19 cellular contexts compared by ENCODE assay signal in the genomic region with DNA sequence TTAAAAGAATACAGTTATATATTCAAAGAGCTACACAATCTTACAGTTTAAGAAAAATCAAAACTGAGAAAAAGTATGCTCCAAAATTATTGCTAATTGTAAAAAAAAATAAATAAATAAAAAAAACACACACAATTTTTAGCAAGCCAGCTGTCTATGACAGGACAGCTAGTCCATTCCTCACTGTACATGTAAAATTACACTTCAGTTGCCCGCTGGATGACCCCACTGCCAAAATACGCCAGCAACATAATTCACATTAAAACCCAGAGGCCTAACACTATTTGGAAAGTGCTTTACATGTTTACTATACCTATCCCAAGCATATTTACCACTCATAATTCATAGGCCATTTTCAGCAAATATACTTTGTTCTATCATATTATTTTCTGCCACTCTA.
"Had no signal": no experiment of that assay in that cellular context is flagged by ENCODE, and none has a peak within 500 bp of the region (broad histone marks: within the 10 kb centered on the region; RNA-seq: fewer than 3 reads in every experiment).

No MANE protein-coding gene starts in this region.

- H3K36me3 Mint-ChIP-seq: memory B cell had no signal

- H3K27ac ChIP-seq: body of pancreas, thoracic aorta, WERI-Rb-1 had no signal

- ATAC-seq: activated CD4-positive, alpha-beta T cell treated with anti-CD3 and anti-CD28 coated beads for 36 hours; activated T-cell treated with anti-CD3 and anti-CD28 coated beads, Interleukin-2, amount 50 U/mL, for 4 hours; body of pancreas; effector memory CD8-positive, alpha-beta T cell; left ventricle myocardium superior; sciatic nerve had no signal

- H3K27me3 ChIP-seq: body of pancreas had no signal

- H3K9me3 Mint-ChIP-seq: activated CD4-positive, alpha-beta memory T cell treated with anti-CD3 and anti-CD28 coated beads, Interleukin-2, amount 10 ng/mL, durations not matched to agents 7 days and 5 days; activated T-cell treated with anti-CD3 and anti-CD28 coated beads, Interleukin-2, amount 50 U/mL, for 4 hours; effector memory CD8-positive, alpha-beta T cell; memory B cell; T-helper 1 cell treated with Interleukin-12 subunit alpha and Interleukin-12 subunit beta and Interleukin-4 antibody, amounts not matched to agents 30 μg/mL and 1 μg/mL, for 36 hours had no signal

- H3K36me3 ChIP-seq: thoracic aorta, WERI-Rb-1 had no signal

- H3K4me3 ChIP-seq: body of pancreas, thoracic aorta had no signal

- H3K27me3 Mint-ChIP-seq: activated CD4-positive, alpha-beta T cell treated with anti-CD3 and anti-CD28 coated beads for 36 hours; activated naive CD8-positive, alpha-beta T cell; effector memory CD8-positive, alpha-beta T cell; memory B cell had no signal

- DNase-seq: activated CD4-positive, alpha-beta memory T cell treated with anti-CD3 and anti-CD28 coated beads, Interleukin-2, amount 10 ng/mL, durations not matched to agents 7 days and 5 days; activated CD4-positive, alpha-beta T cell treated with anti-CD3 and anti-CD28 coated beads for 36 hours; activated gamma-delta T cell treated with Interleukin-2 at 50 U/mL for 16 hours; activated T-cell treated with anti-CD3 and anti-CD28 coated beads, Interleukin-2, amount 50 U/mL, for 4 hours; amygdala; body of pancreas; cerebellar nuclear complex; dermis blood vessel endothelial cell; effector memory CD8-positive, alpha-beta T cell; kidney; left ventricle myocardium superior; stimulated activated CD4-positive, alpha-beta T cell treated with anti-CD3 and anti-CD28 coated beads, Interleukin-12 subunit alpha, Interleukin-12 subunit beta, amount 100 ng/mL, for 4 hours; stimulated activated CD4-positive, alpha-beta T cell treated with anti-CD3 and anti-CD28 coated beads, Interleukin-2, amount 100 ng/mL, for 24 hours; WERI-Rb-1 had no signal

- H3K27ac Mint-ChIP-seq: activated CD4-positive, alpha-beta memory T cell treated with anti-CD3 and anti-CD28 coated beads, Interleukin-2, amount 10 ng/mL, durations not matched to agents 7 days and 5 days; activated CD4-positive, alpha-beta T cell treated with anti-CD3 and anti-CD28 coated beads for 36 hours; activated naive CD8-positive, alpha-beta T cell; effector memory CD8-positive, alpha-beta T cell; memory B cell; T-helper 1 cell treated with Interleukin-12 subunit alpha and Interleukin-12 subunit beta and Interleukin-4 antibody, amounts not matched to agents 30 μg/mL and 1 μg/mL, for 36 hours had no signal

- H3K4me3 Mint-ChIP-seq: activated CD4-positive, alpha-beta memory T cell treated with anti-CD3 and anti-CD28 coated beads, Interleukin-2, amount 10 ng/mL, durations not matched to agents 7 days and 5 days; activated CD4-positive, alpha-beta T cell treated with anti-CD3 and anti-CD28 coated beads for 36 hours; activated naive CD8-positive, alpha-beta T cell; activated T-cell treated with anti-CD3 and anti-CD28 coated beads, Interleukin-2, amount 50 U/mL, for 4 hours; effector memory CD8-positive, alpha-beta T cell; memory B cell; T-helper 1 cell treated with Interleukin-12 subunit alpha and Interleukin-12 subunit beta and Interleukin-4 antibody, amounts not matched to agents 30 μg/mL and 1 μg/mL, for 36 hours had no signal

- H3K9me3 ChIP-seq: body of pancreas, thoracic aorta had no signal
